Comparison of ENCODE assay signal across 13 cellular contexts in the genomic region with DNA sequence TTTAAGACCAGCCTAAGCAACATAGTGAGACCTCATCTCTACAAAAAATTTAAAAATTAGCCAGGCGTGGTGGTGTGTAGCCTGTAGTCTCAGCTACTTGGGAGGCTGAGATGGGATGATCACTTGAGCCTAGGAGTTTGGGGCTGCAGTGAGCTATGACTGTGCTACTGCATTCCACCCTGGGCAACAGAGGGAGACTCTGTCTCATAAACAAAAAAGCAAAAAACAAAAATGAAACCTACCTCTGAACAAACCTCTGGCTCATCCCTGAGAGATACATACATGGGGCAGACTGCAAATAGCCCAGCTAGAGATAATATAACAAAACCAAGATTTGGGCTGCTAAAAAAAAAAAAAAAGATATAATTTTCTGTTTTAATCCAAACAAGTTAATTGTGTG.
DNase-seq lines count a peak whose midpoint lies in the region; ATAC-seq and TF ChIP-seq lines count a peak whose summit lies in the region.
"Had no signal": no experiment of that assay in that cellular context is flagged by ENCODE, and none has a peak within 500 bp of the region (broad histone marks: within the 10 kb centered on the region; RNA-seq: fewer than 3 reads in every experiment).

No MANE protein-coding gene starts in this region.

- H2AFZ ChIP-seq in DND-41 (ENCODE audit: low read depth, low read length) = no peak overlapping the region
- H2AFZ ChIP-seq: GM23248 had no signal

- H3K4me1 ChIP-seq in DND-41 (ENCODE audit: insufficient read depth, low read length) = no peaks in the 10 kb centered on the region
- H3K4me1 ChIP-seq: tibial artery had no signal

- no peak overlapping the region for H3K4me3 ChIP-seq in DND-41 (ENCODE audit: low read depth in 1 of 2, low read length in 2 of 2)
- H3K4me3 ChIP-seq: GM23248, tibial artery had no signal

- no peaks in the 10 kb centered on the region for H4K20me1 ChIP-seq in DND-41 (ENCODE audit: insufficient read depth, low read length)

- H3K79me2 ChIP-seq in DND-41 (ENCODE audit: insufficient read depth, low read length) = no peaks in the 10 kb centered on the region

- no peak overlapping the region for H3K4me2 ChIP-seq in DND-41 (ENCODE audit: insufficient read depth, low read length)

- no peak overlapping the region for H3K9ac ChIP-seq in DND-41 (ENCODE audit: low read depth, low read length)
- H3K9ac ChIP-seq: GM23248 had no signal

- peak; percentile 25 for TF ChIP-seq CTCF in DND-41 (IDR thresholded peaks at IDR 0.05; ENCODE audit: borderline replicate concordance, extremely low read depth, low read length, poor library complexity, severe bottlenecking)

- no peaks in the 10 kb centered on the region for H3K27me3 ChIP-seq in DND-41 (ENCODE audit: insufficient read depth, low read length, poor library complexity)
- H3K27me3 ChIP-seq: tibial artery had no signal

- H3K9me3 ChIP-seq in DND-41 (ENCODE audit: insufficient read depth, low read length, severe bottlenecking) = no peaks in the 10 kb centered on the region

- no peak for ATAC-seq in DND-41 (ENCODE audit: insufficient read depth, low read depth)
- peak; percentile 93 for ATAC-seq in GM18520 (IDR thresholded peaks at IDR 0.05; ENCODE audit: unreplicated experiment)
- peak; percentile 95 for ATAC-seq in HG02588 (IDR thresholded peaks at IDR 0.05; ENCODE audit: unreplicated experiment)
- peak; percentile 89 for ATAC-seq in HG03571 (IDR thresholded peaks at IDR 0.05; ENCODE audit: unreplicated experiment)

- no peak for DNase-seq in DND-41
- DNase-seq in DMS 273 (lab: John Stamatoyannopoulos, UW; ENCODE audit: unreplicated experiment) = no peak
- no peak for DNase-seq in NCI-H1436 treated with DMSO at 0.1 percent for 48 hours (lab: John Stamatoyannopoulos, UW)
- DNase-seq in NCI-H187 treated with DMSO at 0.1 percent for 48 hours (lab: John Stamatoyannopoulos, UW) = no peak
- no peak for DNase-seq in DMS53 treated with DMSO at 0.1 percent for 48 hours (lab: John Stamatoyannopoulos, UW; ENCODE audit: unreplicated experiment)
- DNase-seq: CD8-positive, alpha-beta memory T cell; GM23248; KBM-7; NCI-H510A; tibial artery had no signal

- H3K27ac ChIP-seq in DND-41 (ENCODE audit: low read length) = no peak overlapping the region
- H3K27ac ChIP-seq: GM23248, tibial artery had no signal

- no peaks in the 10 kb centered on the region for H3K36me3 ChIP-seq in DND-41 (ENCODE audit: insufficient read depth, low read length)
- H3K36me3 ChIP-seq: tibial artery had no signal
